In the genomic region with DNA sequence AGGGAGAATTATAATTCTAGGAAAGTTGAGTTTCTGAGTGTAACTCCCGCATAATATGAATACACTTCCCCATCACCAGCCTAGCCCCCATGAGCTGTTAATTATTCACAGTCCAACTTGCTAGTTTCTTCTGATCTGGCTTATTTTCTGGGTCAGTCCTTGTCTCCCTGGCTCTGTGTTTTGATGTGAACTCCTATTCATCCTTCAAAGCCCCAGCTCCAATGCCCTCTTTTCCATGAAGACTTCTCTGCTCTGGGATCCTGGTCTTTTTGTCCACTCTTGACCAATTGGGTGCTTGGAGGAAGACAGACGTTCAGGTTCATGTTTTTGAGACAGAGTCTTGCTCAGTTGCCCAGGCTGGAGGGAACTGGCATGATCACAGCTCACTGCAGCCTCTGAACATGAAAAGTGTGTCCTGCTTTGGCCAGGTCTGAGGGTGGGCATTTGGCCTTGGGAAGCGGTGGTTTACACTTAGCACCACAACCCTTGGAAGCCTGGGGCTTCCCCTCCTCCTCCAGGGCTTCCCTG, we compare ENCODE assay signal across 1 cellular context.
TF ChIP-seq lines count a peak whose summit lies in the region.

No MANE protein-coding gene starts in this region.

TF ChIP-seq in GM12878, 131 proteins besides CTCF, POLR2A, EP300 and RAD21:
- no peak for TF ChIP-seq ZNF592 (IDR thresholded peaks at IDR 0.05)
- TF ChIP-seq, protein P1, sequence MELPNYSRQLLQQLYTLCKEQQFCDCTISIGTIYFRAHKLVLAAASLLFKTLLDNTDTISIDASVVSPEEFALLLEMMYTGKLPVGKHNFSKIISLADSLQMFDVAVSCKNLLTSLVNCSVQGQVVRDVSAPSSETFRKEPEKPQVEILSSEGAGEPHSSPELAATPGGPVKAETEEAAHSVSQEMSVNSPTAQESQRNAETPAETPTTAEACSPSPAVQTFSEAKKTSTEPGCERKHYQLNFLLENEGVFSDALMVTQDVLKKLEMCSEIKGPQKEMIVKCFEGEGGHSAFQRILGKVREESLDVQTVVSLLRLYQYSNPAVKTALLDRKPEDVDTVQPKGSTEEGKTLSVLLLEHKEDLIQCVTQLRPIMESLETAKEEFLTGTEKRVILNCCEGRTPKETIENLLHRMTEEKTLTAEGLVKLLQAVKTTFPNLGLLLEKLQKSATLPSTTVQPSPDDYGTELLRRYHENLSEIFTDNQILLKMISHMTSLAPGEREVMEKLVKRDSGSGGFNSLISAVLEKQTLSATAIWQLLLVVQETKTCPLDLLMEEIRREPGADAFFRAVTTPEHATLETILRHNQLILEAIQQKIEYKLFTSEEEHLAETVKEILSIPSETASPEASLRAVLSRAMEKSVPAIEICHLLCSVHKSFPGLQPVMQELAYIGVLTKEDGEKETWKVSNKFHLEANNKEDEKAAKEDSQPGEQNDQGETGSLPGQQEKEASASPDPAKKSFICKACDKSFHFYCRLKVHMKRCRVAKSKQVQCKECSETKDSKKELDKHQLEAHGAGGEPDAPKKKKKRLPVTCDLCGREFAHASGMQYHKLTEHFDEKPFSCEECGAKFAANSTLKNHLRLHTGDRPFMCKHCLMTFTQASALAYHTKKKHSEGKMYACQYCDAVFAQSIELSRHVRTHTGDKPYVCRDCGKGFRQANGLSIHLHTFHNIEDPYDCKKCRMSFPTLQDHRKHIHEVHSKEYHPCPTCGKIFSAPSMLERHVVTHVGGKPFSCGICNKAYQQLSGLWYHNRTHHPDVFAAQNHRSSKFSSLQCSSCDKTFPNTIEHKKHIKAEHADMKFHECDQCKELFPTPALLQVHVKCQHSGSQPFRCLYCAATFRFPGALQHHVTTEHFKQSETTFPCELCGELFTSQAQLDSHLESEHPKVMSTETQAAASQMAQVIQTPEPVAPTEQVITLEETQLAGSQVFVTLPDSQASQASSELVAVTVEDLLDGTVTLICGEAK (IDR thresholded peaks at IDR 0.05; ENCODE audit: borderline replicate concordance): no peak
- TF ChIP-seq ZZZ3 (IDR thresholded peaks at IDR 0.05; ENCODE audit: control insufficient read depth, insufficient read length, low read depth): no peak
- no peak for TF ChIP-seq IKZF1 (conservative IDR thresholded peaks at IDR 0.05)
- TF ChIP-seq TAF1 (IDR thresholded peaks at IDR 0.05; ENCODE audit: borderline replicate concordance, low read depth, low read length): no peak
- no peak for TF ChIP-seq SIN3A (IDR thresholded peaks at IDR 0.05; ENCODE audit: low read depth, low read length)
- no peak for TF ChIP-seq SUPT20H (IDR thresholded peaks at IDR 0.05; ENCODE audit: borderline replicate concordance, control insufficient read depth, low read depth, low read length)
- TF ChIP-seq SKIL (IDR thresholded peaks at IDR 0.05; ENCODE audit: low read depth, poor library complexity, severe bottlenecking): no peak
- no peak for TF ChIP-seq ZSCAN29 (IDR thresholded peaks at IDR 0.05)
- TF ChIP-seq CBX3 (IDR thresholded peaks at IDR 0.05; ENCODE audit: borderline replicate concordance, low read depth): no peak
